Comparison of ENCODE assay signal across 20 cellular contexts in genomic region chr9:121773954-121774714, GRCh38.
DNase-seq lines count a peak whose midpoint lies in the region; ATAC-seq, FAIRE-seq and TF ChIP-seq lines count a peak whose summit lies in the region.
"Had no signal": no experiment of that assay in that cellular context is flagged by ENCODE, and none has a peak within 500 bp of the region (broad histone marks: within the 10 kb centered on the region; RNA-seq: fewer than 3 reads in every experiment).

No MANE protein-coding gene starts in this region.

- peak overlapping the region in 6 of 11 experiments; percentile 1 to 73 (median 55); a peak in 10 of 22 replicates for H3K27ac ChIP-seq in BLaER1 treated with 17β-estradiol and CSF1 and Interleukin-3, amounts not matched to agents 10 nM and 100 nM
- H3K27ac ChIP-seq in WERI-Rb-1 (no peak overlapping the region), kidney (ENCODE audit: low read depth in 2 of 2, low read length in 2 of 2) (peak overlapping the region in 1 of 2 donors; percentile 47), gastrocnemius medialis (peak overlapping the region; percentile 80 to 88 (median 85))
- H3K27ac ChIP-seq: parathyroid adenoma had no signal

- no peak overlapping the region for H3K4me3 Mint-ChIP-seq in T-helper 17 cell
- H3K4me3 Mint-ChIP-seq: activated naive CD8-positive, alpha-beta T cell had no signal

- DNase-seq in WERI-Rb-1, result no peak
- peak; percentile 56 for DNase-seq in kidney
- peak in 1 of 2 donors; percentile 46 for DNase-seq in gastrocnemius medialis
- no peak for DNase-seq in putamen (ENCODE audit: low spot score)
- DNase-seq in globus pallidus (ENCODE audit: low spot score), result no peak
- no peak for DNase-seq in T-helper 17 cell
- DNase-seq: activated CD4-positive, alpha-beta T cell treated with anti-CD3 and anti-CD28 coated beads for 4 hours; COR-L47; effector CD4-positive, alpha-beta T cell; hippocampal formation; KG1; NCI-H1105; SHP77; stimulated activated naive CD4-positive, alpha-beta T cell treated with Interleukin-2 at 50 U/mL for 16 hours had no signal

- H3K4me1 ChIP-seq in BLaER1 treated with 17β-estradiol and CSF1 and Interleukin-3, amounts not matched to agents 10 nM and 100 nM, result peaks cover 0 to 27% (median 24%) of the 10 kb centered on the region in 10 experiments; a peak in 17 of 20 replicates
- H3K4me1 ChIP-seq in kidney (ENCODE audit: control insufficient read depth in 1 of 2, insufficient read depth in 1 of 2, low read depth in 1 of 2, low read length in 2 of 2), result peaks cover 0 to 3% of the 10 kb centered on the region in 2 donors
- H3K4me1 ChIP-seq in gastrocnemius medialis, result peaks cover 44 to 57% of the 10 kb centered on the region in 2 donors
- H3K4me1 ChIP-seq: parathyroid adenoma had no signal

- TF ChIP-seq CTCF in WERI-Rb-1 (IDR thresholded peaks at IDR 0.05; ENCODE audit: low read depth, low read length) (0 out of 2 replicates have a peak, but pooled peaks have one; percentile 14), kidney (IDR thresholded peaks at IDR 0.05; ENCODE audit: borderline replicate concordance, extremely low read depth, insufficient read depth) (no peak), gastrocnemius medialis (IDR thresholded peaks at IDR 0.05 in 4 of 5, conservative IDR thresholded peaks at IDR 0.05 in 1 of 5) (no peak)

- no peaks in the 10 kb centered on the region for H3K36me3 Mint-ChIP-seq in T-helper 17 cell (ENCODE audit: low read depth)
- H3K36me3 Mint-ChIP-seq: activated naive CD8-positive, alpha-beta T cell had no signal

- FAIRE-seq in kidney (lab: Jason Lieb, UNC), result no peak
- FAIRE-seq: bronchial epithelial cell, GM12878 had no signal

- peaks cover 0 to 26% (median 0%) of the 10 kb centered on the region in 11 experiments; a peak in 4 of 22 replicates for H4K20me1 ChIP-seq in BLaER1 treated with 17β-estradiol and CSF1 and Interleukin-3, amounts not matched to agents 10 nM and 100 nM

- H3K4me3 ChIP-seq in BLaER1 treated with 17β-estradiol and CSF1 and Interleukin-3, amounts not matched to agents 10 nM and 100 nM, result no peak overlapping the region; a peak in 1 of 20 replicates
- H3K4me3 ChIP-seq in WERI-Rb-1 (ENCODE audit: low read depth, low read length), result no peak overlapping the region
- H3K4me3 ChIP-seq in kidney (ENCODE audit: low read length in 2 of 2), result no peak overlapping the region
- no peak overlapping the region for H3K4me3 ChIP-seq in gastrocnemius medialis
- H3K4me3 ChIP-seq: GM12878 had no signal

- H3K4me1 Mint-ChIP-seq in T-helper 17 cell, result no peaks in the 10 kb centered on the region

- in situ Hi-C loops in gastrocnemius medialis (cut with MboI; ENCODE audit: low sequenced_read_pairs in 4 of 4), result no loop called here

- no peak for ATAC-seq in gastrocnemius medialis
- ATAC-seq in GM18519 (IDR thresholded peaks at IDR 0.05; ENCODE audit: low FRiP score, unreplicated experiment), result no peak
- no peak for ATAC-seq in T-helper 17 cell
- ATAC-seq: GM12878 had no signal

- no peaks in the 10 kb centered on the region for H3K27me3 ChIP-seq in BLaER1 treated with 17β-estradiol and CSF1 and Interleukin-3, amounts not matched to agents 10 nM and 100 nM
- H3K27me3 ChIP-seq in WERI-Rb-1 (ENCODE audit: insufficient read depth, low read depth, severe bottlenecking), result no peaks in the 10 kb centered on the region
- no peaks in the 10 kb centered on the region for H3K27me3 ChIP-seq in gastrocnemius medialis

- H3K27ac Mint-ChIP-seq in T-helper 17 cell, result no peak overlapping the region
- H3K27ac Mint-ChIP-seq: activated naive CD8-positive, alpha-beta T cell had no signal

- peaks cover 10 to 24% (median 13%) of the 10 kb centered on the region in 11 experiments for H3K9me3 ChIP-seq in BLaER1 treated with 17β-estradiol and CSF1 and Interleukin-3, amounts not matched to agents 10 nM and 100 nM (replicated peaks in 1 of 11)
- no peaks in the 10 kb centered on the region for H3K9me3 ChIP-seq in WERI-Rb-1 (ENCODE audit: severe bottlenecking)
- peaks cover 0 to 4% of the 10 kb centered on the region in 2 donors for H3K9me3 ChIP-seq in kidney (ENCODE audit: control insufficient read depth in 1 of 2, low read length in 2 of 2)
- H3K9me3 ChIP-seq in gastrocnemius medialis, result no peaks in the 10 kb centered on the region
- H3K9me3 ChIP-seq in T-helper 17 cell (ENCODE audit: control insufficient read depth, low read length, poor library complexity, severe bottlenecking), result no peaks in the 10 kb centered on the region

- peak overlapping the region in 7 of 11 experiments; percentile 1 to 64 (median 40); a peak in 9 of 22 replicates for H3K9ac ChIP-seq in BLaER1 treated with 17β-estradiol and CSF1 and Interleukin-3, amounts not matched to agents 10 nM and 100 nM
- H3K9ac ChIP-seq in kidney (ENCODE audit: low read length in 2 of 2), result no peak overlapping the region
- H3K9ac ChIP-seq: parathyroid adenoma had no signal

- peak overlapping the region in 10 of 11 experiments; percentile 10 to 96 (median 74); a peak in 20 of 22 replicates for H3K4me2 ChIP-seq in BLaER1 treated with 17β-estradiol and CSF1 and Interleukin-3, amounts not matched to agents 10 nM and 100 nM

- intact Hi-C loops in kidney (cut with DNase I), result no loop called here
- intact Hi-C loops in gastrocnemius medialis (cut with DNase I; ENCODE audit: low total_unique reads), result loop anchor here (2.0 to 10.0 kb wide), 2 partner anchors 75 to 211 kb away; no protein-coding TSS in a partner anchor

- peaks cover 17% of the 10 kb centered on the region for H3K27me3 Mint-ChIP-seq in T-helper 17 cell
- H3K27me3 Mint-ChIP-seq: activated naive CD8-positive, alpha-beta T cell had no signal

- no peak for TF ChIP-seq POLR2A in gastrocnemius medialis (IDR thresholded peaks at IDR 0.05)

- peaks cover 16 to 72% (median 58%) of the 10 kb centered on the region in 11 experiments for H3K36me3 ChIP-seq in BLaER1 treated with 17β-estradiol and CSF1 and Interleukin-3, amounts not matched to agents 10 nM and 100 nM
- H3K36me3 ChIP-seq in WERI-Rb-1 (peaks cover 95% of the 10 kb centered on the region), kidney (ENCODE audit: control insufficient read depth in 1 of 2, insufficient read depth in 2 of 2, low read length in 2 of 2) (peaks cover 44 to 57% of the 10 kb centered on the region in 2 donors), gastrocnemius medialis (peaks cover 0 to 42% of the 10 kb centered on the region in 2 donors)

Comparison
In these comparisons a context has a peak if more than half of its experiments do, and no peak if none do; other contexts are left out.
1. H3K9ac ChIP-seq: peak in BLaER1 treated with 17β-estradiol and CSF1 and Interleukin-3, amounts not matched to agents 10 nM and 100 nM (7 of 11); none in kidney (0 of 2).